1 cellular context compared by ENCODE assay signal in the genomic region with DNA sequence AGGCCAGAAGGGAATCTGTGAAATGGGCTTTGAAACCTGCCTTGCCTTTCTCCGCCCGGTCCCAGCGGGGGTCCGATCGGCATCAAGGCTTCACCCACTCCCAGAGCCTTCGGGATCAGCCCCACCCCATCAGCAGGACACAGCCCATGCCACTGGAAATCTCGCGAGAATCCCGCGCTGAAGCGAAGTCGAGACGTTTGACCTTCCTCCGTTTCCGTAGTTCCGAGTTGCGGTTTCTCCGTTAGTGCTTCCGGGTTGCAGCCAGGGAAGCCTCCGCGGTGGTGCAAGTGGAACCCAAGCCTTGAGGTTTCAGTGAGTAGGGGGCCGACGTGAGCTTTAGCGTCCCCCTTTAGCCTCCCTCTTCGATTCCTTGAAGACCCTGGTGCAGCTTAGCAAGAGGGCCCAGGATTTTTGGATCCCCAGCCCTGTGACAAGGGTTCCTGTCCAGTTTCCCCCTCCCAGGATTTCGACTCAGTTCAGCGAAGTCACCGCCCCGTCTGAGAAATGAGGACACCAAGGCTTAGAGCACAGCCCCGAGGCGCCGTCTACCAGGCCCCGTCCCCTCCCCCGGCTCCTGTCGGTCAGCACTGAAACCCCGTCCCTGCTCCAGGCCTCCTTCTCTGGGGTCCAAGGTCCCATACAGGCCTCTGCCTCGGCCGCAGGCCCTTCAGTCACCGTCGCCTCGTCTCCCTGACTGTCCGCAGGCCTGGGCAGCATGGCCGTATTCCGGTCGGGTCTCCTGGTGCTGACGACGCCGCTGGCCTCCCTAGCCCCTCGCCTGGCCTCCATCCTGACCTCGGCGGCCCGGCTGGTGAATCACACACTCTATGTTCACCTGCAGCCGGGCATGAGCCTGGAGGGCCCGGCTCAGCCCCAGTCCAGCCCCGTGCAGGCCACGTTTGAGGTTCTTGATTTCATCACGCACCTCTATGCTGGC.
TF ChIP-seq lines count a peak whose summit lies in the region.

A gene (plus strand): TSS at position 241 of the 937 bp plus-strand sequence. CDS start 475 bp downstream, at position 716.

TF ChIP-seq in HEK293, 187 proteins besides CTCF, POLR2A, EP300 and RAD21 (continued from another document and continues in another):
- TF ChIP-seq, protein P1, sequence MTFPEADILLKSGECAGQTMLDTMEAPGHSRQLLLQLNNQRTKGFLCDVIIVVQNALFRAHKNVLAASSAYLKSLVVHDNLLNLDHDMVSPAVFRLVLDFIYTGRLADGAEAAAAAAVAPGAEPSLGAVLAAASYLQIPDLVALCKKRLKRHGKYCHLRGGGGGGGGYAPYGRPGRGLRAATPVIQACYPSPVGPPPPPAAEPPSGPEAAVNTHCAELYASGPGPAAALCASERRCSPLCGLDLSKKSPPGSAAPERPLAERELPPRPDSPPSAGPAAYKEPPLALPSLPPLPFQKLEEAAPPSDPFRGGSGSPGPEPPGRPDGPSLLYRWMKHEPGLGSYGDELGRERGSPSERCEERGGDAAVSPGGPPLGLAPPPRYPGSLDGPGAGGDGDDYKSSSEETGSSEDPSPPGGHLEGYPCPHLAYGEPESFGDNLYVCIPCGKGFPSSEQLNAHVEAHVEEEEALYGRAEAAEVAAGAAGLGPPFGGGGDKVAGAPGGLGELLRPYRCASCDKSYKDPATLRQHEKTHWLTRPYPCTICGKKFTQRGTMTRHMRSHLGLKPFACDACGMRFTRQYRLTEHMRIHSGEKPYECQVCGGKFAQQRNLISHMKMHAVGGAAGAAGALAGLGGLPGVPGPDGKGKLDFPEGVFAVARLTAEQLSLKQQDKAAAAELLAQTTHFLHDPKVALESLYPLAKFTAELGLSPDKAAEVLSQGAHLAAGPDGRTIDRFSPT (tag by site-specific recombination; IDR thresholded peaks at IDR 0.05), result peak; percentile 62; the same call in 1 of the 2 replicates
- TF ChIP-seq ZNF266 (tag by site-specific recombination; IDR thresholded peaks at IDR 0.05; ENCODE audit: low read depth) (no peak), GLIS2 (tag by site-specific recombination; IDR thresholded peaks at IDR 0.05) (peak; percentile 54; the same call in 1 of the 2 replicates), ZNF416 (tag by site-specific recombination; IDR thresholded peaks at IDR 0.05) (no peak), SP3 (tag by site-specific recombination; IDR thresholded peaks at IDR 0.05) (peak; percentile 85), KLF16 (tag by site-specific recombination; IDR thresholded peaks at IDR 0.05) (peak; percentile 96), ZNF624 (tag by site-specific recombination; IDR thresholded peaks at IDR 0.05) (no peak), ZNF350 (tag by site-specific recombination; IDR thresholded peaks at IDR 0.05) (no peak), MYNN (tag by site-specific recombination; IDR thresholded peaks at IDR 0.05; ENCODE audit: borderline replicate concordance) (no peak), KLF8 (tag by site-specific recombination; IDR thresholded peaks at IDR 0.05) (peak; percentile 92), MEIS1 (CRISPR knock-in tag; IDR thresholded peaks at IDR 0.05; ENCODE audit: borderline replicate concordance) (no peak; the same call in 1 of the 2 replicates), ZNF341 (tag by site-specific recombination; IDR thresholded peaks at IDR 0.05; ENCODE audit: low read depth) (peak; percentile 64), ZNF274 (IDR thresholded peaks at IDR 0.05; ENCODE audit: low read length) (no peak), ZNF274 (tag by site-specific recombination; IDR thresholded peaks at IDR 0.05; ENCODE audit: borderline replicate concordance) (no peak), ZNF664 (tag by site-specific recombination; IDR thresholded peaks at IDR 0.05) (no peak), ZEB2 (tag by site-specific recombination; IDR thresholded peaks at IDR 0.05) (peak; percentile 89), ZNF677 (tag by site-specific recombination; IDR thresholded peaks at IDR 0.05) (no peak), ZNF138 (tag by site-specific recombination; IDR thresholded peaks at IDR 0.05; ENCODE audit: borderline replicate concordance) (no peak), ZNF239 (tag by site-specific recombination; IDR thresholded peaks at IDR 0.05) (no peak), ZNF366 (tag by site-specific recombination; conservative IDR thresholded peaks at IDR 0.05) (no peak), ZNF48 (tag by site-specific recombination; IDR thresholded peaks at IDR 0.05) (no peak), SP2 (tag by site-specific recombination; IDR thresholded peaks at IDR 0.05) (peak; percentile 85), ZNF211 (tag by site-specific recombination; IDR thresholded peaks at IDR 0.05; ENCODE audit: low read depth) (no peak), ZNF302 (tag by site-specific recombination; IDR thresholded peaks at IDR 0.05; ENCODE audit: low read depth) (no peak), SP7 (tag by site-specific recombination; IDR thresholded peaks at IDR 0.05) (no peak), ZNF600 (tag by site-specific recombination; IDR thresholded peaks at IDR 0.05) (no peak; the same call in 1 of the 2 replicates), ZNF768 (tag by site-specific recombination; IDR thresholded peaks at IDR 0.05) (no peak), HOXA7 (CRISPR knock-in tag; IDR thresholded peaks at IDR 0.05; ENCODE audit: borderline replicate concordance) (no peak), ZNF621 (tag by site-specific recombination; IDR thresholded peaks at IDR 0.05) (no peak), GLI2 (tag by site-specific recombination; IDR thresholded peaks at IDR 0.05; ENCODE audit: borderline replicate concordance, low read depth) (no peak), ZNF354C (tag by site-specific recombination; IDR thresholded peaks at IDR 0.05; ENCODE audit: borderline replicate concordance, low read depth) (no peak), ZNF776 (tag by site-specific recombination; IDR thresholded peaks at IDR 0.05; ENCODE audit: borderline replicate concordance) (no peak), ZNF548 (tag by site-specific recombination; IDR thresholded peaks at IDR 0.05) (no peak), ZNF791 (tag by site-specific recombination; IDR thresholded peaks at IDR 0.05) (no peak), WT1 (tag by site-specific recombination; IDR thresholded peaks at IDR 0.05) (peak; percentile 17; the same call in 1 of the 2 replicates), ZNF658 (tag by site-specific recombination; IDR thresholded peaks at IDR 0.05) (no peak), ZBTB17 (tag by site-specific recombination; IDR thresholded peaks at IDR 0.05) (peak; percentile 95), ZIC2 (tag by site-specific recombination; IDR thresholded peaks at IDR 0.05) (peak; percentile 77), ZNF549 (tag by site-specific recombination; IDR thresholded peaks at IDR 0.05) (no peak), ZNF514 (tag by site-specific recombination; IDR thresholded peaks at IDR 0.05) (no peak), ZNF292 (tag by site-specific recombination; IDR thresholded peaks at IDR 0.05; ENCODE audit: borderline replicate concordance, low read depth) (no peak), TRIM28 (IDR thresholded peaks at IDR 0.05; ENCODE audit: borderline replicate concordance, low read length) (0 out of 2 replicates have a peak, but pooled peaks have one; percentile 74), ZNF24 (tag by site-specific recombination; IDR thresholded peaks at IDR 0.05) (peak; percentile 16; the same call in 1 of the 2 replicates), ZNF555 (tag by site-specific recombination; conservative IDR thresholded peaks at IDR 0.05) (no peak), ZBTB1 (tag by site-specific recombination; IDR thresholded peaks at IDR 0.05) (no peak), ZNF544 (tag by site-specific recombination; IDR thresholded peaks at IDR 0.05) (no peak), ZNF155 (tag by site-specific recombination; IDR thresholded peaks at IDR 0.05) (no peak), HOXC10 (CRISPR knock-in tag; IDR thresholded peaks at IDR 0.05) (no peak), ZNF221 (tag by site-specific recombination; IDR thresholded peaks at IDR 0.05; ENCODE audit: borderline replicate concordance) (no peak)
- TF ChIP-seq, protein P2, sequence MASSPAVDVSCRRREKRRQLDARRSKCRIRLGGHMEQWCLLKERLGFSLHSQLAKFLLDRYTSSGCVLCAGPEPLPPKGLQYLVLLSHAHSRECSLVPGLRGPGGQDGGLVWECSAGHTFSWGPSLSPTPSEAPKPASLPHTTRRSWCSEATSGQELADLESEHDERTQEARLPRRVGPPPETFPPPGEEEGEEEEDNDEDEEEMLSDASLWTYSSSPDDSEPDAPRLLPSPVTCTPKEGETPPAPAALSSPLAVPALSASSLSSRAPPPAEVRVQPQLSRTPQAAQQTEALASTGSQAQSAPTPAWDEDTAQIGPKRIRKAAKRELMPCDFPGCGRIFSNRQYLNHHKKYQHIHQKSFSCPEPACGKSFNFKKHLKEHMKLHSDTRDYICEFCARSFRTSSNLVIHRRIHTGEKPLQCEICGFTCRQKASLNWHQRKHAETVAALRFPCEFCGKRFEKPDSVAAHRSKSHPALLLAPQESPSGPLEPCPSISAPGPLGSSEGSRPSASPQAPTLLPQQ (tag by site-specific recombination; IDR thresholded peaks at IDR 0.05), result no peak; the same call in 1 of the 2 replicates
- TF ChIP-seq, protein P3, sequence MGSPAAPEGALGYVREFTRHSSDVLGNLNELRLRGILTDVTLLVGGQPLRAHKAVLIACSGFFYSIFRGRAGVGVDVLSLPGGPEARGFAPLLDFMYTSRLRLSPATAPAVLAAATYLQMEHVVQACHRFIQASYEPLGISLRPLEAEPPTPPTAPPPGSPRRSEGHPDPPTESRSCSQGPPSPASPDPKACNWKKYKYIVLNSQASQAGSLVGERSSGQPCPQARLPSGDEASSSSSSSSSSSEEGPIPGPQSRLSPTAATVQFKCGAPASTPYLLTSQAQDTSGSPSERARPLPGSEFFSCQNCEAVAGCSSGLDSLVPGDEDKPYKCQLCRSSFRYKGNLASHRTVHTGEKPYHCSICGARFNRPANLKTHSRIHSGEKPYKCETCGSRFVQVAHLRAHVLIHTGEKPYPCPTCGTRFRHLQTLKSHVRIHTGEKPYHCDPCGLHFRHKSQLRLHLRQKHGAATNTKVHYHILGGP (tag by site-specific recombination; IDR thresholded peaks at IDR 0.05), result no peak
- TF ChIP-seq, protein P4, sequence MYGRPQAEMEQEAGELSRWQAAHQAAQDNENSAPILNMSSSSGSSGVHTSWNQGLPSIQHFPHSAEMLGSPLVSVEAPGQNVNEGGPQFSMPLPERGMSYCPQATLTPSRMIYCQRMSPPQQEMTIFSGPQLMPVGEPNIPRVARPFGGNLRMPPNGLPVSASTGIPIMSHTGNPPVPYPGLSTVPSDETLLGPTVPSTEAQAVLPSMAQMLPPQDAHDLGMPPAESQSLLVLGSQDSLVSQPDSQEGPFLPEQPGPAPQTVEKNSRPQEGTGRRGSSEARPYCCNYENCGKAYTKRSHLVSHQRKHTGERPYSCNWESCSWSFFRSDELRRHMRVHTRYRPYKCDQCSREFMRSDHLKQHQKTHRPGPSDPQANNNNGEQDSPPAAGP (tag by site-specific recombination; IDR thresholded peaks at IDR 0.05), result peak; percentile 65
- TF ChIP-seq, protein P5, sequence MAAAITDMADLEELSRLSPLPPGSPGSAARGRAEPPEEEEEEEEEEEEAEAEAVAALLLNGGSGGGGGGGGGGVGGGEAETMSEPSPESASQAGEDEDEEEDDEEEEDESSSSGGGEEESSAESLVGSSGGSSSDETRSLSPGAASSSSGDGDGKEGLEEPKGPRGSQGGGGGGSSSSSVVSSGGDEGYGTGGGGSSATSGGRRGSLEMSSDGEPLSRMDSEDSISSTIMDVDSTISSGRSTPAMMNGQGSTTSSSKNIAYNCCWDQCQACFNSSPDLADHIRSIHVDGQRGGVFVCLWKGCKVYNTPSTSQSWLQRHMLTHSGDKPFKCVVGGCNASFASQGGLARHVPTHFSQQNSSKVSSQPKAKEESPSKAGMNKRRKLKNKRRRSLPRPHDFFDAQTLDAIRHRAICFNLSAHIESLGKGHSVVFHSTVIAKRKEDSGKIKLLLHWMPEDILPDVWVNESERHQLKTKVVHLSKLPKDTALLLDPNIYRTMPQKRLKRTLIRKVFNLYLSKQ (tag by site-specific recombination; IDR thresholded peaks at IDR 0.05; ENCODE audit: borderline replicate concordance), result no peak
- TF ChIP-seq, protein P6, sequence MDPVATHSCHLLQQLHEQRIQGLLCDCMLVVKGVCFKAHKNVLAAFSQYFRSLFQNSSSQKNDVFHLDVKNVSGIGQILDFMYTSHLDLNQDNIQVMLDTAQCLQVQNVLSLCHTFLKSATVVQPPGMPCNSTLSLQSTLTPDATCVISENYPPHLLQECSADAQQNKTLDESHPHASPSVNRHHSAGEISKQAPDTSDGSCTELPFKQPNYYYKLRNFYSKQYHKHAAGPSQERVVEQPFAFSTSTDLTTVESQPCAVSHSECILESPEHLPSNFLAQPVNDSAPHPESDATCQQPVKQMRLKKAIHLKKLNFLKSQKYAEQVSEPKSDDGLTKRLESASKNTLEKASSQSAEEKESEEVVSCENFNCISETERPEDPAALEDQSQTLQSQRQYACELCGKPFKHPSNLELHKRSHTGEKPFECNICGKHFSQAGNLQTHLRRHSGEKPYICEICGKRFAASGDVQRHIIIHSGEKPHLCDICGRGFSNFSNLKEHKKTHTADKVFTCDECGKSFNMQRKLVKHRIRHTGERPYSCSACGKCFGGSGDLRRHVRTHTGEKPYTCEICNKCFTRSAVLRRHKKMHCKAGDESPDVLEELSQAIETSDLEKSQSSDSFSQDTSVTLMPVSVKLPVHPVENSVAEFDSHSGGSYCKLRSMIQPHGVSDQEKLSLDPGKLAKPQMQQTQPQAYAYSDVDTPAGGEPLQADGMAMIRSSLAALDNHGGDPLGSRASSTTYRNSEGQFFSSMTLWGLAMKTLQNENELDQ (tag by site-specific recombination; IDR thresholded peaks at IDR 0.05; ENCODE audit: low read depth), result no peak
- TF ChIP-seq, protein P7, sequence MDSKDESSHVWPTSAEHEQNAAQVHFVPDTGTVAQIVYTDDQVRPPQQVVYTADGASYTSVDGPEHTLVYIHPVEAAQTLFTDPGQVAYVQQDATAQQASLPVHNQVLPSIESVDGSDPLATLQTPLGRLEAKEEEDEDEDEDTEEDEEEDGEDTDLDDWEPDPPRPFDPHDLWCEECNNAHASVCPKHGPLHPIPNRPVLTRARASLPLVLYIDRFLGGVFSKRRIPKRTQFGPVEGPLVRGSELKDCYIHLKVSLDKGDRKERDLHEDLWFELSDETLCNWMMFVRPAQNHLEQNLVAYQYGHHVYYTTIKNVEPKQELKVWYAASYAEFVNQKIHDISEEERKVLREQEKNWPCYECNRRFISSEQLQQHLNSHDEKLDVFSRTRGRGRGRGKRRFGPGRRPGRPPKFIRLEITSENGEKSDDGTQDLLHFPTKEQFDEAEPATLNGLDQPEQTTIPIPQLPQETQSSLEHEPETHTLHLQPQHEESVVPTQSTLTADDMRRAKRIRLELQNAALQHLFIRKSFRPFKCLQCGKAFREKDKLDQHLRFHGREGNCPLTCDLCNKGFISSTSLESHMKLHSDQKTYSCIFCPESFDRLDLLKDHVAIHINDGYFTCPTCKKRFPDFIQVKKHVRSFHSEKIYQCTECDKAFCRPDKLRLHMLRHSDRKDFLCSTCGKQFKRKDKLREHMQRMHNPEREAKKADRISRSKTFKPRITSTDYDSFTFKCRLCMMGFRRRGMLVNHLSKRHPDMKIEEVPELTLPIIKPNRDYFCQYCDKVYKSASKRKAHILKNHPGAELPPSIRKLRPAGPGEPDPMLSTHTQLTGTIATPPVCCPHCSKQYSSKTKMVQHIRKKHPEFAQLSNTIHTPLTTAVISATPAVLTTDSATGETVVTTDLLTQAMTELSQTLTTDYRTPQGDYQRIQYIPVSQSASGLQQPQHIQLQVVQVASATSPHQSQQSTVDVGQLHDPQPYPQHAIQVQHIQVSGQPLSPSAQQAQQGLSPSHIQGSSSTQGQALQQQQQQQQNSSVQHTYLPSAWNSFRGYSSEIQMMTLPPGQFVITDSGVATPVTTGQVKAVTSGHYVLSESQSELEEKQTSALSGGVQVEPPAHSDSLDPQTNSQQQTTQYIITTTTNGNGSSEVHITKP (tag by site-specific recombination; IDR thresholded peaks at IDR 0.05), result peak; percentile 62
